21 cellular contexts compared by ENCODE assay signal in genomic region chr10:126207313-126207771, GRCh38.
"Had no signal": no experiment of that assay in that cellular context is flagged by ENCODE, and none has a peak within 500 bp of the region (broad histone marks: within the 10 kb centered on the region; RNA-seq: fewer than 3 reads in every experiment).

No MANE protein-coding gene starts in this region.

- H3K4me3 ChIP-seq: esophagus muscularis mucosa, mucosa of descending colon, tibial nerve, uterus had no signal

- H3K27ac ChIP-seq: esophagus muscularis mucosa, neutrophil, tibial nerve, uterus, VCaP had no signal

- FAIRE-seq: colon had no signal

- H3K36me3 ChIP-seq: esophagus muscularis mucosa, neutrophil, tibial nerve, uterus had no signal

- H3K27me3 ChIP-seq: neutrophil, tibial nerve, uterus had no signal

- DNase-seq: activated CD4-positive, alpha-beta T cell treated with anti-CD3 and anti-CD28 coated beads for 1 hour; activated CD4-positive, alpha-beta T cell treated with anti-CD3 and anti-CD28 coated beads, Interleukin-2, amount 50 U/mL, for 48 hours; activated effector memory CD4-positive, alpha-beta T cell treated with Interleukin-2 at 50 U/mL for 16 hours; activated T-cell treated with anti-CD3 and anti-CD28 coated beads, Interleukin-2, amount 50 U/mL, for 24 hours; islet precursor cell; mammary epithelial cell; mucosa of descending colon; naive thymus-derived CD4-positive, alpha-beta T cell; retina; stimulated activated CD4-positive, alpha-beta T cell treated with anti-CD3 and anti-CD28 coated beads, Interleukin-15, amount 100 ng/mL, for 24 hours; stimulated activated CD4-positive, alpha-beta T cell treated with anti-CD3 and anti-CD28 coated beads, Interleukin-4, amount 100 ng/mL, for 1 hour; stimulated activated naive CD4-positive, alpha-beta T cell; substantia nigra; T-helper 1 cell; T1000; uterus had no signal
